ENCODE assay signal across 2 cellular contexts in genomic region chr7:76254781-76255180, GRCh38.
TF ChIP-seq lines count a peak whose summit lies in the region.

No MANE protein-coding gene starts in this region.

TF ChIP-seq in GM23338, 12 proteins besides CTCF, POLR2A, EP300 and RAD21 (continued from another document):
- TF ChIP-seq ZNF462 (CRISPR knock-in tag; IDR thresholded peaks at IDR 0.05) (no peak), STAT1 (IDR thresholded peaks at IDR 0.05; ENCODE audit: unreplicated experiment) (no peak), JUNB (IDR thresholded peaks at IDR 0.05; ENCODE audit: unreplicated experiment) (no peak)

TF ChIP-seq in WTC11, 78 proteins besides CTCF, POLR2A, EP300 and RAD21 (continued from another document):
- no peak for TF ChIP-seq STAT6 (CRISPR knock-in tag; conservative IDR thresholded peaks at IDR 0.05; ENCODE audit: low read depth)
- TF ChIP-seq GABPB1 (CRISPR knock-in tag; IDR thresholded peaks at IDR 0.05): no peak
- no peak for TF ChIP-seq ATF6 (CRISPR knock-in tag; IDR thresholded peaks at IDR 0.05)
- TF ChIP-seq ATF3 (CRISPR knock-in tag; conservative IDR thresholded peaks at IDR 0.05): no peak
- no peak for TF ChIP-seq ZMAT4 (CRISPR knock-in tag; IDR thresholded peaks at IDR 0.05)
TF ChIP-seq in WTC11: peak in this region for 0.
